Comparison of ENCODE assay signal across 8 cellular contexts in the genomic region with DNA sequence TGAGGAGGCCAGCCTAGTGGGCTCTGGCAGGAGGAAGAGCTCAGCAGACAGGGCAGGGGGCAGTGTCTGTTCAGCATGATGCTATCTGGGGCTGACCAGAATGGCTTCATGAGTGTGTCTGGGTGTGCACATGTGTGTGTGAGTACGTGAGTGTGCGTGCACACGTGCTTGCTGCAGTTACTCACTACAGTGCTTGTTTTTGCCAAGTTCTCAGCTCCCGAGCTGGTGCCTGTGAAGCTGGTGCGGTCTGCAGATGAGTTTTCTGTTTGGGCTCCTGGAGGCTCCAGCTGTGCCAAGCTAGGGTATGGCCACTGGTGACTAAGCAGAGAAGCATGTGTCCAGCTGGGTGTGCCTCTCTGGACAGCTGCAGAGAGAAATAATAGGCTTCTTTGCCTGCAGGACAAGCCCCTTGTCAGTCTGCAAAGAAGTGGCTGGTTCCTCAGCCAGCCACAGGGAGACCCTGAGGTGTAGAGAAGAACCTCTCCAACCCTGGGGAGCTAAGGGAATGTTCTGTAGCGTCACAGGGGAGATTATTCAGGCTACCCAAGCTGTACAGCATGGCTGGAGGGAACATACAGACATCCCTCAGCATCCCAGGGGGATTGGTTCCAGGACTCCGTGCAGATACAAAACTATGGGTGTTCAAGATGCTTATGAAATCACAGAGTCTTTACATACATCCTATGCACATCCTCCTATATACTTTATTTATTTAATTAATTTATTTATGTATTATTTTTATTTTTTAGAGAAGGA. TPM values are rescaled to one million over a fixed set of nuclear protein-coding genes. Genes with fewer than 3 reads are reported as not detected.
A peak's percentile ranks its signal among the peaks of the same experiment; 100 is the strongest.
DNase-seq lines count a peak whose midpoint lies in the region; ATAC-seq and TF ChIP-seq lines count a peak whose summit lies in the region.

No MANE protein-coding gene starts in this region.

- no peak overlapping the region for H3K27ac ChIP-seq in HEK293 (ENCODE audit: extremely low read depth, low read depth, low read length)
- H3K27ac ChIP-seq in stomach, result peak overlapping the region in 2 of 5 donors; percentile 6 to 39

- H3K4me1 ChIP-seq in HEK293 (ENCODE audit: control insufficient read depth, insufficient read depth, low read length) (peaks cover 4% of the 10 kb centered on the region; the same call in 1 of the 2 replicates), stomach (peaks cover 12 to 42% (median 26%) of the 10 kb centered on the region in 4 donors)

- no peaks in the 10 kb centered on the region for H3K27me3 ChIP-seq in stomach

- no peak for ATAC-seq in GM21825 (IDR thresholded peaks at IDR 0.05; ENCODE audit: unreplicated experiment)

- in situ Hi-C loops in astrocyte of the cerebellum (cut with HindIII; ENCODE audit: low sequenced_read_pairs) (no loop called here), GM13976 (cut with MboI; ENCODE audit: low sequenced_read_pairs, unreplicated experiment) (no loop called here)

- H3K36me3 ChIP-seq in HEK293 (ENCODE audit: control insufficient read depth in 2 of 2, insufficient read depth in 1 of 2, low read length in 2 of 2), result no peaks in the 10 kb centered on the region
- H3K36me3 ChIP-seq in stomach, result no peaks in the 10 kb centered on the region

- 49 to 69% (median 51%) methylated on average over 6 to 7 of the region's 7 CpGs for WGBS in stomach, 5 donors

- POLR2A ChIA-PET in HEK293 (lab: Yijun Ruan, JAX), result interaction anchor here (1.0 to 1.5 kb wide), 6 partner anchors 11 to 59 kb away, joined by 3 to 5 read pairs (median 4); a partner anchor contains a TSS

- H3K9me3 ChIP-seq in HEK293 (ENCODE audit: control insufficient read depth, insufficient read depth, low read depth, low read length), result no peaks in the 10 kb centered on the region
- H3K9me3 ChIP-seq in stomach, result no peaks in the 10 kb centered on the region

- CTCF ChIA-PET in HEK293 (lab: Yijun Ruan, JAX), result interaction anchor here (0.5 to 2.8 kb wide), 16 partner anchors 9 to 1071 kb away, joined by 3 to 10 read pairs (median 4); a partner anchor contains a TSS

- intact Hi-C loops in stomach (cut with DNase I; ENCODE audit: low total_unique reads), result no loop called here

- no peak for TF ChIP-seq EP300 in stomach (IDR thresholded peaks at IDR 0.05)

- DNase-seq in astrocyte of the cerebellum (ENCODE audit: low read depth) (peak; percentile 81), hepatic stellate cell (ENCODE audit: low spot score) (peak; percentile 96), stomach (peak; percentile 55), DMS79 treated with DMSO at 0.1 percent for 48 hours (lab: John Stamatoyannopoulos, UW) (no peak), CD1c-positive myeloid dendritic cell (ENCODE audit: extremely low spot score) (no peak), GM13976 (ENCODE audit: low spot score) (no peak)

- TF ChIP-seq POLR2A in stomach (IDR thresholded peaks at IDR 0.05), result no peak

- no peak for TF ChIP-seq CTCF in HEK293 (tag by site-specific recombination; IDR thresholded peaks at IDR 0.05)
- no peak for TF ChIP-seq CTCF in astrocyte of the cerebellum (IDR thresholded peaks at IDR 0.05; ENCODE audit: low read depth, low read length, missing control alignments)
- TF ChIP-seq CTCF in stomach (IDR thresholded peaks at IDR 0.05), result no peak
- no peak for TF ChIP-seq CTCF in GM13976 (IDR thresholded peaks at IDR 0.05; ENCODE audit: borderline replicate concordance, control extremely low read depth, extremely low read depth, insufficient read depth, missing control alignments)

- H3K4me3 ChIP-seq in HEK293 (ENCODE audit: low read depth, low read length), result no peak overlapping the region
- H3K4me3 ChIP-seq in astrocyte of the cerebellum (ENCODE audit: low read depth, low read length), result no peak overlapping the region
- no peak overlapping the region for H3K4me3 ChIP-seq in stomach

TF ChIP-seq in HEK293, 187 proteins besides CTCF, POLR2A, EP300 and RAD21:
- TF ChIP-seq ZNF274 (IDR thresholded peaks at IDR 0.05; ENCODE audit: low read length) (no peak), ZNF274 (tag by site-specific recombination; IDR thresholded peaks at IDR 0.05; ENCODE audit: borderline replicate concordance) (no peak), ZNF600 (tag by site-specific recombination; IDR thresholded peaks at IDR 0.05) (0 out of 2 replicates have a peak, but pooled peaks have one; percentile 26), ZIC2 (tag by site-specific recombination; IDR thresholded peaks at IDR 0.05) (peak; percentile 62), KLF7 (tag by site-specific recombination; IDR thresholded peaks at IDR 0.05; ENCODE audit: borderline replicate concordance) (no peak)

RNA-seq across cellular contexts. Expression of a gene that starts 40.2 kb away (rescaled TPM):
- 10 to 100 TPM in 1 of 5 donors, 1 to 10 TPM in 3, not detected in 1; 2.0 to 10.9 (median 3.7) TPM for total RNA-seq in stomach
- 10 to 100 TPM in 2 of 3 donors, 1 to 10 TPM in 1; 7.3 to 11.8 (median 11.6) TPM for polyA plus RNA-seq in stomach

RNA-seq across cellular contexts. Expression of a gene that starts 57.4 kb away (rescaled TPM):
- 10 to 100 TPM in 4 of 5 donors, 1 to 10 TPM in 1; 1.2 to 90.1 (median 74.1) TPM for total RNA-seq in stomach
- polyA plus RNA-seq in stomach, result 10 to 100 TPM; 23.2 to 36.8 (median 29.0) TPM

Comparison
In these comparisons a context has a peak if more than half of its experiments do, and no peak if none do; other contexts are left out.
1. DNase-seq: peak in astrocyte of the cerebellum (single experiment), hepatic stellate cell (single experiment) and stomach (single experiment); none in DMS79 treated with DMSO at 0.1 percent for 48 hours (single experiment), CD1c-positive myeloid dendritic cell (single experiment) and GM13976 (single experiment).